In genomic region chr11:45337583-45338360, GRCh38 we compare ENCODE assay signal across 25 cellular contexts. TPM values are rescaled to one million over a fixed set of nuclear protein-coding genes. Genes with fewer than 3 reads are reported as not detected.
"Had no signal": no experiment of that assay in that cellular context is flagged by ENCODE, and none has a peak within 500 bp of the region (broad histone marks: within the 10 kb centered on the region; RNA-seq: fewer than 3 reads in every experiment).

No MANE protein-coding gene starts in this region.

- H3K9me3 ChIP-seq: adrenal gland had no signal

- H3K27ac ChIP-seq: adrenal gland, PC-9 had no signal

- DNase-seq: activated CD4-positive, alpha-beta T cell treated with anti-CD3 and anti-CD28 coated beads for 1 hour; activated CD4-positive, alpha-beta T cell treated with anti-CD3 and anti-CD28 coated beads, Interleukin-2, amount 10 ng/mL, durations not matched to agents 24 days and 14 days; activated CD4-positive, alpha-beta T cell treated with anti-CD3 and anti-CD28 coated beads, Interleukin-2, amount 50 U/mL, for 48 hours; activated CD8-positive, alpha-beta memory T cell treated with anti-CD3 and anti-CD28 coated beads, Interleukin-2, amount 50 U/mL, for 4 hours; activated gamma-delta T cell treated with Interleukin-2 at 50 U/mL for 16 hours; activated naive CD4-positive, alpha-beta T cell treated with anti-CD3 and anti-CD28 coated beads, Interleukin-2, amount 10 ng/mL, durations not matched to agents 7 days and 5 days; activated naive CD8-positive, alpha-beta T cell treated with anti-CD3 and anti-CD28 coated beads for 36 hours; activated T-cell treated with anti-CD3 and anti-CD28 coated beads, Interleukin-2, amount 50 U/mL, for 72 hours; adrenal gland; anterior cingulate cortex; central memory CD4-positive, alpha-beta T cell; Kasumi-1; NCI-H1048; NCI-H146; NCI-H187 treated with DMSO at 0.1 percent for 48 hours; NCI-H2081 treated with DMSO at 0.1 percent for 48 hours; NCI-H446; NCI-H524; PC-9; SHP77 treated with DMSO at 0.1 percent for 48 hours; T-helper 17 cell; T-helper 9 cell had no signal

- H3K27me3 ChIP-seq: adrenal gland had no signal

- ATAC-seq: activated T-cell treated with anti-CD3 and anti-CD28 coated beads, Interleukin-2, amount 50 U/mL, for 72 hours; T-helper 17 cell; WTC11 had no signal

- H3K4me3 ChIP-seq: adrenal gland, PC-9 had no signal

- H3K36me3 ChIP-seq: adrenal gland had no signal

RNA-seq across cellular contexts. Expression of gene SYT13, which starts 51.6 kb away (rescaled TPM):
- total RNA-seq: activated CD4-positive, alpha-beta T cell treated with anti-CD3 and anti-CD28 coated beads, Interleukin-2, amount 10 ng/mL, durations not matched to agents 24 days and 14 days; activated CD8-positive, alpha-beta memory T cell treated with anti-CD3 and anti-CD28 coated beads for 36 hours; activated naive CD8-positive, alpha-beta T cell treated with anti-CD3 and anti-CD28 coated beads for 36 hours; activated T-cell treated with anti-CD3 and anti-CD28 coated beads, Interleukin-2, amount 50 U/mL, for 72 hours; activated T-helper 2 cell treated with anti-CD3 and anti-CD28 coated beads, Interferon-gamma antibody, Interleukin-2, Interleukin-4, amounts not matched to agents 10 μg/mL and 5 μg/mL and 100 μg/mL, durations not matched to agents 14 hours and 24 hours and 36 hours; PC-9 had no signal
